In the genomic region with DNA sequence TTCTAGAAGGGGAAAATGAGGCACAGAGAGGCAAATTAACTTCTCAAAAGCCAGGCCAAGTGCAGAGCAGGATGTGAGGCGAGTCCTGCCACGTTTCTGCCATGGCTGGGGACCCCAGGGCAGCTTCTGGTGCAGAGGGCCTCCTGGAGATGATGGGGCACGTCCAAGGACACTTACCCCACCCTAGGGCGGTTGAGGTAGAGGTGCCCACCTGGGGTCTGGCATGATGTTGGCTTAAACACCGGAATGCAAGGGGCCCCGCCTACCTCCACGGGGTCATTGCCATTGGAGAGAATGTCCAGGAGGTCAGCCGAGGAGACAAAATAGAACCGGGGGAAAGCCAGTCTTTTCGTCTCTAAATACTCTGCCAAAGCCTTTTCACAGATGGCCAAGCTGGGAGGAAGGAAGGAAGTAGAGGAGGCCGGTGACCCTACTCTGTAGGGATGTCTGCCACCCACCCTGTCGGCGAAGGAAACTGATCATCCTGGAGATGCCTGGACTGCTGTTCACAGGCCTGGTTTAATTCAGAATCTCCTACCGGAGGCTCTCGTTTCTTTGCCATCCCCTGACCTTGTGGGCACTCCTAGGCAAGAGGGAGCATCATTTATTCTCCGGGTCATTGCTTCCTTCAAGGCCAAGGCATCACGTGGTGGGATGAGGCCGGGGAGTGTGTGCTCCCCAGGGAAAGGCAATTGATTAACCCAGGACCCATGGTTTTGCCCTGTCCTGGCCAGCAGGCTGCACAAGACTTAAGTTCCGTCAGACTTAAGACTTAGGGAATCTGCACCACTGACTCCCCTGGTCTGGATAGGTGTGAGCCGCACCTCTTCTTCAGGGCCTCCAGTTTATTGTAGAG, we compare ENCODE assay signal across 13 cellular contexts.
DNase-seq lines count a peak whose midpoint lies in the region; ATAC-seq, FAIRE-seq and TF ChIP-seq lines count a peak whose summit lies in the region.
"Had no signal": no experiment of that assay in that cellular context is flagged by ENCODE, and none has a peak within 500 bp of the region (broad histone marks: within the 10 kb centered on the region; RNA-seq: fewer than 3 reads in every experiment).

No MANE protein-coding gene starts in this region.

- no peak for FAIRE-seq in HepG2 (lab: Jason Lieb, UNC)
- FAIRE-seq: A204.1 had no signal

- POLR2A ChIA-PET in HepG2 (lab: Yijun Ruan, JAX) = interaction anchor here (0.5 kb wide), 1 partner anchor 110 kb away, joined by 3 read pairs; no protein-coding TSS in a partner anchor

- 70% methylated on average over 20 of the region's 20 CpGs for WGBS in liver
- WGBS in HepG2 (ENCODE audit: low lambda C conversion rate) = 59% methylated on average over 17 of the region's 20 CpGs
- 86 to 89% methylated on average over 18 to 20 of the region's 20 CpGs for WGBS in endodermal cell (ENCODE audit: insufficient coverage in 1 of 2, insufficient read length in 1 of 2), 2 experiments
- WGBS in spleen, 5 donors = 64 to 73% (median 69%) methylated on average over 17 to 20 of the region's 20 CpGs

- no peaks in the 10 kb centered on the region for H4K20me1 ChIP-seq in HepG2 (ENCODE audit: insufficient read depth, low read length)

- H3K27me3 Mint-ChIP-seq in endodermal cell (ENCODE audit: insufficient read depth) (no peaks in the 10 kb centered on the region), glutamatergic neuron (ENCODE audit: unreplicated experiment) (no peaks in the 10 kb centered on the region)

- no peak overlapping the region for H3K4me2 ChIP-seq in HepG2 (ENCODE audit: low read depth, low read length)

- H3K9me3 Mint-ChIP-seq in endodermal cell (no peaks in the 10 kb centered on the region), glutamatergic neuron (ENCODE audit: unreplicated experiment) (peaks cover 1% of the 10 kb centered on the region)
- H3K9me3 Mint-ChIP-seq: HFFc6 had no signal

- TF ChIP-seq RAD21 in liver (IDR thresholded peaks at IDR 0.05) (no peak), HepG2 (CRISPR knock-in tag; IDR thresholded peaks at IDR 0.05) (no peak)

- no peak overlapping the region for H3K9ac ChIP-seq in liver (ENCODE audit: low read depth in 1 of 2, low read length in 2 of 2)
- no peak overlapping the region for H3K9ac ChIP-seq in HepG2 (ENCODE audit: insufficient read depth, low read depth, low read length)
- no peak overlapping the region for H3K9ac ChIP-seq in endodermal cell (ENCODE audit: extremely low read depth, low read length, poor library complexity, severe bottlenecking)

- ATAC-seq in HepG2 = no peak

- no peaks in the 10 kb centered on the region for H3K9me3 ChIP-seq in liver (ENCODE audit: control insufficient read depth in 4 of 4, low read length in 3 of 4)
- H3K9me3 ChIP-seq in HepG2 (ENCODE audit: low read length) = no peaks in the 10 kb centered on the region
- no peaks in the 10 kb centered on the region for H3K9me3 ChIP-seq in endodermal cell (ENCODE audit: control insufficient read depth, low read length)
- no peaks in the 10 kb centered on the region for H3K9me3 ChIP-seq in spleen
- H3K9me3 ChIP-seq: BE2C had no signal

- no peak for TF ChIP-seq POLR2A in HepG2 (IDR thresholded peaks at IDR 0.05; ENCODE audit: insufficient read depth in 1 of 2, low read depth in 2 of 2, low read length in 2 of 2)
- TF ChIP-seq POLR2A in spleen (IDR thresholded peaks at IDR 0.05) = no peak

- H3K27ac Mint-ChIP-seq in endodermal cell (no peak overlapping the region), glutamatergic neuron (ENCODE audit: unreplicated experiment) (no peak overlapping the region)
- H3K27ac Mint-ChIP-seq: HFFc6 had no signal

- H3K36me3 Mint-ChIP-seq in endodermal cell (ENCODE audit: low read depth) = no peaks in the 10 kb centered on the region
- H3K36me3 Mint-ChIP-seq in glutamatergic neuron (ENCODE audit: unreplicated experiment) = no peaks in the 10 kb centered on the region

- TF ChIP-seq CTCF in liver (IDR thresholded peaks at IDR 0.05; ENCODE audit: low read depth, low read length, missing input control) = no peak
- TF ChIP-seq CTCF in HepG2 (CRISPR knock-in tag; IDR thresholded peaks at IDR 0.05) = no peak
- no peak for TF ChIP-seq CTCF in endodermal cell (conservative IDR thresholded peaks at IDR 0.05)
- no peak for TF ChIP-seq CTCF in spleen (IDR thresholded peaks at IDR 0.05 in 8 of 11, conservative IDR thresholded peaks at IDR 0.05 in 3 of 11)
- TF ChIP-seq CTCF in glutamatergic neuron (IDR thresholded peaks at IDR 0.05; ENCODE audit: partially characterized antibody, unreplicated experiment) = no peak

- H3K4me1 ChIP-seq in liver (ENCODE audit: control insufficient read depth in 4 of 4, insufficient read depth in 4 of 4, low read length in 3 of 4) (no peaks in the 10 kb centered on the region), HepG2 (ENCODE audit: insufficient read depth, low read length) (no peaks in the 10 kb centered on the region), endodermal cell (ENCODE audit: control insufficient read depth, insufficient read depth, low read length) (no peaks in the 10 kb centered on the region), spleen (no peaks in the 10 kb centered on the region)
- H3K4me1 ChIP-seq: BE2C had no signal

- H3K4me3 Mint-ChIP-seq in endodermal cell (no peak overlapping the region), glutamatergic neuron (ENCODE audit: unreplicated experiment) (no peak overlapping the region)
- H3K4me3 Mint-ChIP-seq: HFFc6 had no signal

- H3K4me3 ChIP-seq in liver (ENCODE audit: low read depth in 1 of 3, low read length in 3 of 3) (no peak overlapping the region), HepG2 (replicated peaks in 1 of 3; ENCODE audit: insufficient read depth in 1 of 3, low read depth in 2 of 3, low read length in 3 of 3) (no peak overlapping the region), endodermal cell (ENCODE audit: low read length) (no peak overlapping the region), spleen (no peak overlapping the region)

- DNase-seq in HepG2 (ENCODE audit: low spot score) (no peak), endodermal cell (peak; percentile 35), spleen (peak; percentile 34), NCI-H748 treated with DMSO at 0.1 percent for 48 hours (lab: John Stamatoyannopoulos, UW) (no peak), DMS53 (lab: John Stamatoyannopoulos, UW) (no peak), glutamatergic neuron (no peak)
- DNase-seq: BE2C, HCEC 1CT, HFFc6, IMR-90 had no signal

- H3K79me2 ChIP-seq in HepG2 (ENCODE audit: insufficient read depth, low read length) = no peaks in the 10 kb centered on the region

- H3K27me3 ChIP-seq in liver (ENCODE audit: control insufficient read depth in 4 of 4, insufficient read depth in 4 of 4, low read length in 3 of 4) (no peaks in the 10 kb centered on the region), HepG2 (ENCODE audit: control insufficient read depth in 1 of 2, insufficient read depth in 2 of 2, low read length in 2 of 2) (0 out of 5 replicates have a peak, but pooled peaks cover 0 to 4% of the 10 kb centered on the region in 2 experiments), endodermal cell (ENCODE audit: control insufficient read depth, insufficient read depth, low read length, poor library complexity, severe bottlenecking) (no peaks in the 10 kb centered on the region), spleen (replicated peaks in 1 of 7) (peaks cover 0 to 28% (median 0%) of the 10 kb centered on the region in 7 donors)
- H3K27me3 ChIP-seq: BE2C had no signal

- H2AFZ ChIP-seq in HepG2 (ENCODE audit: low read length) = no peak overlapping the region

- intact Hi-C loops in HepG2 (cut with micrococcal nuclease; ENCODE audit: unreplicated experiment) = no loop called here
- intact Hi-C loops in spleen (cut with DNase I; ENCODE audit: low total_unique reads) = no loop called here

- H3K27ac ChIP-seq in liver (ENCODE audit: low read depth in 1 of 2, low read length in 2 of 2) (no peak overlapping the region), HepG2 (ENCODE audit: extremely low read length, insufficient read depth, low read length) (no peak overlapping the region), endodermal cell (ENCODE audit: low read depth, low read length) (no peak overlapping the region), spleen (no peak overlapping the region)
- H3K27ac ChIP-seq: HL-60 had no signal

- in situ Hi-C loops in HepG2 (cut with HindIII; ENCODE audit: extremely low pct_ligation_motif_present, low pct_unique_long_range_greater_than_20kb) = no loop called here

- no TSS peak for BruUV-seq in HepG2 (replicated peaks; lab: Mats Ljungman, UMichigan)

- TF ChIP-seq EP300 in HepG2 (IDR thresholded peaks at IDR 0.05; ENCODE audit: low read depth in 2 of 2, low read length in 2 of 2) = no peak
- TF ChIP-seq EP300 in HepG2 (CRISPR knock-in tag; IDR thresholded peaks at IDR 0.05; ENCODE audit: borderline replicate concordance) = no peak

- H3K36me3 ChIP-seq in liver (ENCODE audit: control insufficient read depth in 4 of 4, insufficient read depth in 3 of 4, low read depth in 1 of 4, low read length in 3 of 4) (no peaks in the 10 kb centered on the region), HepG2 (replicated peaks in 1 of 2; ENCODE audit: control insufficient read depth in 1 of 2, insufficient read depth in 2 of 2, low read length in 2 of 2) (no peaks in the 10 kb centered on the region), endodermal cell (ENCODE audit: control insufficient read depth, insufficient read depth, low read length) (no peaks in the 10 kb centered on the region), spleen (no peaks in the 10 kb centered on the region)
- H3K36me3 ChIP-seq: BE2C had no signal

- CTCF ChIA-PET in HepG2 (lab: Yijun Ruan, JAX; ENCODE audit: low intra/inter-chr PET ratio, low total read pairs) = no interaction called here

- H3K4me1 Mint-ChIP-seq in endodermal cell (no peaks in the 10 kb centered on the region), glutamatergic neuron (ENCODE audit: low read depth, unreplicated experiment) (peaks cover 2% of the 10 kb centered on the region)

TF ChIP-seq in liver, 16 proteins besides CTCF, POLR2A, EP300 and RAD21:
- no peak for TF ChIP-seq HNF4G (IDR thresholded peaks at IDR 0.05)
- no peak for TF ChIP-seq FOXA1 (IDR thresholded peaks at IDR 0.05)
- no peak for TF ChIP-seq GABPA (IDR thresholded peaks at IDR 0.05 in 1 of 2, conservative IDR thresholded peaks at IDR 0.05 in 1 of 2)
- TF ChIP-seq RXRA (IDR thresholded peaks at IDR 0.05) = peak in 1 of 2 donors; percentile 31
- TF ChIP-seq NR2F2 (IDR thresholded peaks at IDR 0.05) = peak; percentile 65
- TF ChIP-seq YY1 (IDR thresholded peaks at IDR 0.05) = no peak
- no peak for TF ChIP-seq TAF1 (conservative IDR thresholded peaks at IDR 0.05)

Comparison
In these comparisons a context has a peak if more than half of its experiments do, and no peak if none do; other contexts are left out.
1. DNase-seq: peak in endodermal cell (single experiment) and spleen (single experiment); none in HepG2 (single experiment), NCI-H748 treated with DMSO at 0.1 percent for 48 hours (single experiment), DMS53 (single experiment) and glutamatergic neuron (single experiment).